In the genomic region with DNA sequence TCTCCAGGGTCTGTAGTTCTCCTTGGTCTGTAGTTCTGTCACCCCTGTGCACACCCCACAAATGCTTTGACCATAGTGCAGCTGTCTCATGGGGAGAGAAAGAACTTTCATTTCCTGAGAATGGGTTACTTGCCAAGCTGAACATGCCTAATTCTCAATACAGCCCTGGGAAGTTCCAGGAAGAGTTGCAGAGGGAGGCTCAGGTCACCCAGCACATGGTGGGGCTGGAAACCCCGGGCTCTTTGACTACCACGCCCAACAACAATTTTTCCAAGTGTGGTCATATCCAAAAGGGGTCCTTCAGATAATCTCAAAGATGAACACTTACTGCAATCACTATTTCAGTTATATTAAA, we compare ENCODE assay signal across 2 cellular contexts.
TF ChIP-seq lines count a peak whose summit lies in the region.

No MANE protein-coding gene starts in this region.

TF ChIP-seq in IMR-90, 13 proteins besides CTCF, POLR2A, EP300 and RAD21:
- no peak for TF ChIP-seq MXI1 (IDR thresholded peaks at IDR 0.05; ENCODE audit: borderline replicate concordance, low read depth, low read length)
- no peak for TF ChIP-seq CHD1 (IDR thresholded peaks at IDR 0.05; ENCODE audit: low read depth, low read length)
- TF ChIP-seq MAFK (IDR thresholded peaks at IDR 0.05; ENCODE audit: low read depth, low read length) = no peak
- TF ChIP-seq, protein P1, sequence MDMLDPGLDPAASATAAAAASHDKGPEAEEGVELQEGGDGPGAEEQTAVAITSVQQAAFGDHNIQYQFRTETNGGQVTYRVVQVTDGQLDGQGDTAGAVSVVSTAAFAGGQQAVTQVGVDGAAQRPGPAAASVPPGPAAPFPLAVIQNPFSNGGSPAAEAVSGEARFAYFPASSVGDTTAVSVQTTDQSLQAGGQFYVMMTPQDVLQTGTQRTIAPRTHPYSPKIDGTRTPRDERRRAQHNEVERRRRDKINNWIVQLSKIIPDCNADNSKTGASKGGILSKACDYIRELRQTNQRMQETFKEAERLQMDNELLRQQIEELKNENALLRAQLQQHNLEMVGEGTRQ (IDR thresholded peaks at IDR 0.05; ENCODE audit: low read depth, low read length) = no peak
- TF ChIP-seq, protein P2, sequence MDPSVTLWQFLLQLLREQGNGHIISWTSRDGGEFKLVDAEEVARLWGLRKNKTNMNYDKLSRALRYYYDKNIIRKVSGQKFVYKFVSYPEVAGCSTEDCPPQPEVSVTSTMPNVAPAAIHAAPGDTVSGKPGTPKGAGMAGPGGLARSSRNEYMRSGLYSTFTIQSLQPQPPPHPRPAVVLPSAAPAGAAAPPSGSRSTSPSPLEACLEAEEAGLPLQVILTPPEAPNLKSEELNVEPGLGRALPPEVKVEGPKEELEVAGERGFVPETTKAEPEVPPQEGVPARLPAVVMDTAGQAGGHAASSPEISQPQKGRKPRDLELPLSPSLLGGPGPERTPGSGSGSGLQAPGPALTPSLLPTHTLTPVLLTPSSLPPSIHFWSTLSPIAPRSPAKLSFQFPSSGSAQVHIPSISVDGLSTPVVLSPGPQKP (IDR thresholded peaks at IDR 0.05; ENCODE audit: borderline replicate concordance, low read depth, low read length) = no peak
- TF ChIP-seq RFX5 (IDR thresholded peaks at IDR 0.05; ENCODE audit: low read depth, low read length) = no peak
- TF ChIP-seq RCOR1 (IDR thresholded peaks at IDR 0.05; ENCODE audit: insufficient replicate concordance, low read length) = no peak
- TF ChIP-seq BHLHE40 (IDR thresholded peaks at IDR 0.05; ENCODE audit: low read depth, low read length) = no peak
- TF ChIP-seq MAZ (IDR thresholded peaks at IDR 0.05; ENCODE audit: borderline replicate concordance, low read depth, low read length) = no peak
TF ChIP-seq in IMR-90: peak in this region for 0.

TF ChIP-seq in K562, 482 proteins besides CTCF, POLR2A, EP300 and RAD21:
- TF ChIP-seq, protein P3, sequence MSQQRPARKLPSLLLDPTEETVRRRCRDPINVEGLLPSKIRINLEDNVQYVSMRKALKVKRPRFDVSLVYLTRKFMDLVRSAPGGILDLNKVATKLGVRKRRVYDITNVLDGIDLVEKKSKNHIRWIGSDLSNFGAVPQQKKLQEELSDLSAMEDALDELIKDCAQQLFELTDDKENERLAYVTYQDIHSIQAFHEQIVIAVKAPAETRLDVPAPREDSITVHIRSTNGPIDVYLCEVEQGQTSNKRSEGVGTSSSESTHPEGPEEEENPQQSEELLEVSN (IDR thresholded peaks at IDR 0.05; ENCODE audit: borderline replicate concordance in 1 of 2, extremely low read depth in 1 of 2, insufficient read depth in 1 of 2, insufficient read length in 1 of 2, low read depth in 1 of 2, low read length in 1 of 2, poor library complexity in 1 of 2, severe bottlenecking in 1 of 2) = peak in 1 of 2 experiments; percentile 55
- peak; percentile 20; the same call in 1 of the 2 replicates for TF ChIP-seq MYC (IDR thresholded peaks at IDR 0.05; ENCODE audit: low read depth, low read length)
- TF ChIP-seq MYC (CRISPR knock-in tag; IDR thresholded peaks at IDR 0.05; ENCODE audit: borderline replicate concordance, low read depth) = no peak
- TF ChIP-seq, protein P4, sequence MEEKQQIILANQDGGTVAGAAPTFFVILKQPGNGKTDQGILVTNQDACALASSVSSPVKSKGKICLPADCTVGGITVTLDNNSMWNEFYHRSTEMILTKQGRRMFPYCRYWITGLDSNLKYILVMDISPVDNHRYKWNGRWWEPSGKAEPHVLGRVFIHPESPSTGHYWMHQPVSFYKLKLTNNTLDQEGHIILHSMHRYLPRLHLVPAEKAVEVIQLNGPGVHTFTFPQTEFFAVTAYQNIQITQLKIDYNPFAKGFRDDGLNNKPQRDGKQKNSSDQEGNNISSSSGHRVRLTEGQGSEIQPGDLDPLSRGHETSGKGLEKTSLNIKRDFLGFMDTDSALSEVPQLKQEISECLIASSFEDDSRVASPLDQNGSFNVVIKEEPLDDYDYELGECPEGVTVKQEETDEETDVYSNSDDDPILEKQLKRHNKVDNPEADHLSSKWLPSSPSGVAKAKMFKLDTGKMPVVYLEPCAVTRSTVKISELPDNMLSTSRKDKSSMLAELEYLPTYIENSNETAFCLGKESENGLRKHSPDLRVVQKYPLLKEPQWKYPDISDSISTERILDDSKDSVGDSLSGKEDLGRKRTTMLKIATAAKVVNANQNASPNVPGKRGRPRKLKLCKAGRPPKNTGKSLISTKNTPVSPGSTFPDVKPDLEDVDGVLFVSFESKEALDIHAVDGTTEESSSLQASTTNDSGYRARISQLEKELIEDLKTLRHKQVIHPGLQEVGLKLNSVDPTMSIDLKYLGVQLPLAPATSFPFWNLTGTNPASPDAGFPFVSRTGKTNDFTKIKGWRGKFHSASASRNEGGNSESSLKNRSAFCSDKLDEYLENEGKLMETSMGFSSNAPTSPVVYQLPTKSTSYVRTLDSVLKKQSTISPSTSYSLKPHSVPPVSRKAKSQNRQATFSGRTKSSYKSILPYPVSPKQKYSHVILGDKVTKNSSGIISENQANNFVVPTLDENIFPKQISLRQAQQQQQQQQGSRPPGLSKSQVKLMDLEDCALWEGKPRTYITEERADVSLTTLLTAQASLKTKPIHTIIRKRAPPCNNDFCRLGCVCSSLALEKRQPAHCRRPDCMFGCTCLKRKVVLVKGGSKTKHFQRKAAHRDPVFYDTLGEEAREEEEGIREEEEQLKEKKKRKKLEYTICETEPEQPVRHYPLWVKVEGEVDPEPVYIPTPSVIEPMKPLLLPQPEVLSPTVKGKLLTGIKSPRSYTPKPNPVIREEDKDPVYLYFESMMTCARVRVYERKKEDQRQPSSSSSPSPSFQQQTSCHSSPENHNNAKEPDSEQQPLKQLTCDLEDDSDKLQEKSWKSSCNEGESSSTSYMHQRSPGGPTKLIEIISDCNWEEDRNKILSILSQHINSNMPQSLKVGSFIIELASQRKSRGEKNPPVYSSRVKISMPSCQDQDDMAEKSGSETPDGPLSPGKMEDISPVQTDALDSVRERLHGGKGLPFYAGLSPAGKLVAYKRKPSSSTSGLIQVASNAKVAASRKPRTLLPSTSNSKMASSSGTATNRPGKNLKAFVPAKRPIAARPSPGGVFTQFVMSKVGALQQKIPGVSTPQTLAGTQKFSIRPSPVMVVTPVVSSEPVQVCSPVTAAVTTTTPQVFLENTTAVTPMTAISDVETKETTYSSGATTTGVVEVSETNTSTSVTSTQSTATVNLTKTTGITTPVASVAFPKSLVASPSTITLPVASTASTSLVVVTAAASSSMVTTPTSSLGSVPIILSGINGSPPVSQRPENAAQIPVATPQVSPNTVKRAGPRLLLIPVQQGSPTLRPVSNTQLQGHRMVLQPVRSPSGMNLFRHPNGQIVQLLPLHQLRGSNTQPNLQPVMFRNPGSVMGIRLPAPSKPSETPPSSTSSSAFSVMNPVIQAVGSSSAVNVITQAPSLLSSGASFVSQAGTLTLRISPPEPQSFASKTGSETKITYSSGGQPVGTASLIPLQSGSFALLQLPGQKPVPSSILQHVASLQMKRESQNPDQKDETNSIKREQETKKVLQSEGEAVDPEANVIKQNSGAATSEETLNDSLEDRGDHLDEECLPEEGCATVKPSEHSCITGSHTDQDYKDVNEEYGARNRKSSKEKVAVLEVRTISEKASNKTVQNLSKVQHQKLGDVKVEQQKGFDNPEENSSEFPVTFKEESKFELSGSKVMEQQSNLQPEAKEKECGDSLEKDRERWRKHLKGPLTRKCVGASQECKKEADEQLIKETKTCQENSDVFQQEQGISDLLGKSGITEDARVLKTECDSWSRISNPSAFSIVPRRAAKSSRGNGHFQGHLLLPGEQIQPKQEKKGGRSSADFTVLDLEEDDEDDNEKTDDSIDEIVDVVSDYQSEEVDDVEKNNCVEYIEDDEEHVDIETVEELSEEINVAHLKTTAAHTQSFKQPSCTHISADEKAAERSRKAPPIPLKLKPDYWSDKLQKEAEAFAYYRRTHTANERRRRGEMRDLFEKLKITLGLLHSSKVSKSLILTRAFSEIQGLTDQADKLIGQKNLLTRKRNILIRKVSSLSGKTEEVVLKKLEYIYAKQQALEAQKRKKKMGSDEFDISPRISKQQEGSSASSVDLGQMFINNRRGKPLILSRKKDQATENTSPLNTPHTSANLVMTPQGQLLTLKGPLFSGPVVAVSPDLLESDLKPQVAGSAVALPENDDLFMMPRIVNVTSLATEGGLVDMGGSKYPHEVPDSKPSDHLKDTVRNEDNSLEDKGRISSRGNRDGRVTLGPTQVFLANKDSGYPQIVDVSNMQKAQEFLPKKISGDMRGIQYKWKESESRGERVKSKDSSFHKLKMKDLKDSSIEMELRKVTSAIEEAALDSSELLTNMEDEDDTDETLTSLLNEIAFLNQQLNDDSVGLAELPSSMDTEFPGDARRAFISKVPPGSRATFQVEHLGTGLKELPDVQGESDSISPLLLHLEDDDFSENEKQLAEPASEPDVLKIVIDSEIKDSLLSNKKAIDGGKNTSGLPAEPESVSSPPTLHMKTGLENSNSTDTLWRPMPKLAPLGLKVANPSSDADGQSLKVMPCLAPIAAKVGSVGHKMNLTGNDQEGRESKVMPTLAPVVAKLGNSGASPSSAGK (IDR thresholded peaks at IDR 0.05) = peak; percentile 40; the same call in 1 of the 2 replicates
- no peak for TF ChIP-seq THAP12 (CRISPR knock-in tag; IDR thresholded peaks at IDR 0.05)
- TF ChIP-seq MNT (conservative IDR thresholded peaks at IDR 0.05) = peak; percentile 26 to 39; a peak in 2 of 4 replicates
